1 cellular context compared by ENCODE assay signal in genomic region chr18:59691046-59691395, GRCh38.
TF ChIP-seq lines count a peak whose summit lies in the region.

No MANE protein-coding gene starts in this region.

TF ChIP-seq in IMR-90, 13 proteins besides CTCF, POLR2A, EP300 and RAD21:
- TF ChIP-seq SMC3 (IDR thresholded peaks at IDR 0.05; ENCODE audit: low read depth, low read length) (no peak), USF2 (IDR thresholded peaks at IDR 0.05; ENCODE audit: low read depth, low read length) (no peak), MXI1 (IDR thresholded peaks at IDR 0.05; ENCODE audit: borderline replicate concordance, low read depth, low read length) (peak; percentile 64; the same call in 1 of the 2 replicates), MAFK (IDR thresholded peaks at IDR 0.05; ENCODE audit: low read depth, low read length) (0 out of 2 replicates have a peak, but pooled peaks have one; percentile 2), CEBPB (IDR thresholded peaks at IDR 0.05; ENCODE audit: low read depth, low read length) (peak; percentile 20; the same call in 1 of the 2 replicates), ELK1 (IDR thresholded peaks at IDR 0.05; ENCODE audit: borderline replicate concordance, low read depth, low read length) (no peak), RFX5 (IDR thresholded peaks at IDR 0.05; ENCODE audit: low read depth, low read length) (no peak)
TF ChIP-seq in IMR-90: peak in this region for 3.
